Comparison of ENCODE assay signal across 27 cellular contexts in genomic region chr11:13859986-13860385, GRCh38.
DNase-seq lines count a peak whose midpoint lies in the region; ATAC-seq and TF ChIP-seq lines count a peak whose summit lies in the region.
"Had no signal": no experiment of that assay in that cellular context is flagged by ENCODE, and none has a peak within 500 bp of the region (broad histone marks: within the 10 kb centered on the region; RNA-seq: fewer than 3 reads in every experiment).

No MANE protein-coding gene starts in this region.

- no peaks in the 10 kb centered on the region for H3K9me3 ChIP-seq in BE2C
- H3K9me3 ChIP-seq: body of pancreas, esophagus muscularis mucosa, heart left ventricle, left ventricle myocardium inferior, prostate gland, right lobe of liver, spleen, transverse colon had no signal

- no peak overlapping the region for H3K4me3 Mint-ChIP-seq in stimulated activated naive CD8-positive, alpha-beta T cell treated with anti-CD3 and anti-CD28 coated beads, Interleukin-15, amount 100 ng/mL, for 72 hours
- H3K4me3 Mint-ChIP-seq: H9 had no signal

- TF ChIP-seq CTCF in BE2C (IDR thresholded peaks at IDR 0.05; ENCODE audit: low read depth, low read length) = no peak

- no peaks in the 10 kb centered on the region for H3K27me3 Mint-ChIP-seq in stimulated activated naive CD8-positive, alpha-beta T cell treated with anti-CD3 and anti-CD28 coated beads, Interleukin-15, amount 100 ng/mL, for 72 hours

- H3K9me3 Mint-ChIP-seq in stimulated activated naive CD8-positive, alpha-beta T cell treated with anti-CD3 and anti-CD28 coated beads, Interleukin-15, amount 100 ng/mL, for 72 hours = peaks cover 0 to 6% of the 10 kb centered on the region in 2 donors
- H3K9me3 Mint-ChIP-seq: H9 had no signal

- ATAC-seq in stimulated activated naive CD8-positive, alpha-beta T cell treated with anti-CD3 and anti-CD28 coated beads, Interleukin-15, amount 100 ng/mL, for 72 hours = peak; percentile 31
- ATAC-seq in stimulated activated naive CD8-positive, alpha-beta T cell treated with anti-CD3 and anti-CD28 coated beads, Interleukin-15, Interleukin-2, amounts not matched to agents 100 U/mL and 50 U/mL, for 24 hours = no peak
- ATAC-seq: body of pancreas, heart left ventricle, K562, right lobe of liver had no signal

- no peaks in the 10 kb centered on the region for H3K4me1 ChIP-seq in BE2C
- H3K4me1 ChIP-seq: body of pancreas, esophagus muscularis mucosa, heart left ventricle, left ventricle myocardium inferior, prostate gland, right lobe of liver, transverse colon had no signal

- DNase-seq in activated CD8-positive, alpha-beta memory T cell treated with anti-CD3 and anti-CD28 coated beads, Interleukin-2, amount 50 U/mL, for 1 hour (ENCODE audit: extremely low read depth) = peak; percentile 10
- DNase-seq in activated CD8-positive, alpha-beta memory T cell treated with anti-CD3 and anti-CD28 coated beads, Interleukin-2, amount 50 U/mL, for 4 hours = no peak
- no peak for DNase-seq in stimulated activated naive CD8-positive, alpha-beta T cell treated with anti-CD3 and anti-CD28 coated beads, Interleukin-15, amount 100 ng/mL, for 72 hours
- DNase-seq in stimulated activated naive CD8-positive, alpha-beta T cell treated with anti-CD3 and anti-CD28 coated beads, Interleukin-15, Interleukin-2, amounts not matched to agents 100 U/mL and 50 U/mL, for 24 hours = no peak
- DNase-seq in activated CD4-positive, alpha-beta T cell treated with anti-CD3 and anti-CD28 coated beads, Interleukin-2, amount 50 U/mL, for 1 hour = peak; percentile 32
- peak; percentile 2 for DNase-seq in pons (ENCODE audit: low spot score)
- DNase-seq in BE2C = no peak
- DNase-seq in DMS 273 treated with DMSO at 0.1 percent for 48 hours (lab: John Stamatoyannopoulos, UW) = no peak
- DNase-seq: body of pancreas, COR-L47, DMS79 treated with DMSO at 0.1 percent for 48 hours, foreskin fibroblast, H9, heart left ventricle, left ventricle myocardium inferior, NCI-H1048, NCI-H446, NCI-H774, right lobe of liver, SIG-M5, spleen, T1000, transverse colon, WERI-Rb-1 had no signal

- peaks cover 34% of the 10 kb centered on the region for H3K4me1 Mint-ChIP-seq in stimulated activated naive CD8-positive, alpha-beta T cell treated with anti-CD3 and anti-CD28 coated beads, Interleukin-15, amount 100 ng/mL, for 72 hours

- H3K27ac Mint-ChIP-seq in stimulated activated naive CD8-positive, alpha-beta T cell treated with anti-CD3 and anti-CD28 coated beads, Interleukin-15, amount 100 ng/mL, for 72 hours = no peak overlapping the region
- H3K27ac Mint-ChIP-seq: H9 had no signal

- H3K27me3 ChIP-seq in BE2C = no peaks in the 10 kb centered on the region
- H3K27me3 ChIP-seq: body of pancreas, heart left ventricle, right lobe of liver, spleen, transverse colon had no signal

- no peaks in the 10 kb centered on the region for H3K36me3 ChIP-seq in BE2C
- H3K36me3 ChIP-seq: esophagus muscularis mucosa, heart left ventricle, left ventricle myocardium inferior, prostate gland, right lobe of liver, spleen, transverse colon, WERI-Rb-1 had no signal

- no peak overlapping the region for H3K4me3 ChIP-seq in BE2C (ENCODE audit: low read depth, low read length)
- H3K4me3 ChIP-seq: body of pancreas, esophagus muscularis mucosa, heart left ventricle, K562, left ventricle myocardium inferior, prostate gland, right lobe of liver, spleen, transverse colon had no signal

Comparison
In these comparisons a context has a peak if more than half of its experiments do, and no peak if none do; other contexts are left out.
1. DNase-seq: peak in activated CD8-positive, alpha-beta memory T cell treated with anti-CD3 and anti-CD28 coated beads, Interleukin-2, amount 50 U/mL, for 1 hour (single experiment), activated CD4-positive, alpha-beta T cell treated with anti-CD3 and anti-CD28 coated beads, Interleukin-2, amount 50 U/mL, for 1 hour (single experiment) and pons (single experiment); none in activated CD8-positive, alpha-beta memory T cell treated with anti-CD3 and anti-CD28 coated beads, Interleukin-2, amount 50 U/mL, for 4 hours (single experiment), stimulated activated naive CD8-positive, alpha-beta T cell treated with anti-CD3 and anti-CD28 coated beads, Interleukin-15, amount 100 ng/mL, for 72 hours (0 of 2), stimulated activated naive CD8-positive, alpha-beta T cell treated with anti-CD3 and anti-CD28 coated beads, Interleukin-15, Interleukin-2, amounts not matched to agents 100 U/mL and 50 U/mL, for 24 hours (single experiment), BE2C (single experiment) and DMS 273 treated with DMSO at 0.1 percent for 48 hours (single experiment).